In genomic region chr5:93517828-93518227, GRCh38 we compare ENCODE assay signal across 29 cellular contexts.
"Had no signal": no experiment of that assay in that cellular context is flagged by ENCODE, and none has a peak within 500 bp of the region (broad histone marks: within the 10 kb centered on the region; RNA-seq: fewer than 3 reads in every experiment).

No MANE protein-coding gene starts in this region.

- H3K27ac ChIP-seq: body of pancreas, brain microvascular endothelial cell, breast epithelium, VCaP had no signal

- H3K27me3 ChIP-seq: body of pancreas, brain microvascular endothelial cell, breast epithelium had no signal

- H3K4me1 ChIP-seq: body of pancreas, breast epithelium had no signal

- ATAC-seq: activated CD8-positive, alpha-beta memory T cell treated with anti-CD3 and anti-CD28 coated beads, Interleukin-2, amount 10 ng/mL, durations not matched to agents 7 days and 5 days; activated CD8-positive, alpha-beta T cell treated with anti-CD3 and anti-CD28 coated beads, Interleukin-2, amount 10 ng/mL, durations not matched to agents 7 days and 5 days; activated naive CD8-positive, alpha-beta T cell treated with anti-CD3 and anti-CD28 coated beads, Interleukin-2, amount 50 U/mL, for 24 hours; body of pancreas had no signal

- H3K36me3 ChIP-seq: breast epithelium had no signal

- H3K9me3 ChIP-seq: body of pancreas had no signal

- H3K4me3 ChIP-seq: body of pancreas, breast epithelium had no signal

- DNase-seq: activated B cell treated with CpG ODN at 0.5 μM for 24 hours; activated CD4-positive, alpha-beta memory T cell treated with anti-CD3 and anti-CD28 coated beads, Interleukin-2, amount 10 ng/mL, durations not matched to agents 7 days and 5 days; activated CD4-positive, alpha-beta T cell treated with anti-CD3 and anti-CD28 coated beads for 48 hours; activated CD4-positive, alpha-beta T cell treated with anti-CD3 and anti-CD28 coated beads, Interleukin-2, amount 10 ng/mL, durations not matched to agents 7 days and 5 days; activated CD4-positive, alpha-beta T cell treated with anti-CD3 and anti-CD28 coated beads, Interleukin-2, amount 50 U/mL, for 48 hours; activated CD4-positive, CD25-positive, alpha-beta regulatory T cell treated with anti-CD3 and anti-CD28 coated beads, Interleukin-2, amount 50 U/mL, for 72 hours; activated CD8-positive, alpha-beta memory T cell treated with anti-CD3 and anti-CD28 coated beads for 24 hours; activated CD8-positive, alpha-beta memory T cell treated with anti-CD3 and anti-CD28 coated beads, Interleukin-2, amount 10 ng/mL, durations not matched to agents 7 days and 5 days; activated CD8-positive, alpha-beta memory T cell treated with anti-CD3 and anti-CD28 coated beads, Interleukin-2, amount 50 U/mL, for 48 hours; activated CD8-positive, alpha-beta T cell treated with anti-CD3 and anti-CD28 coated beads, Interleukin-2, amount 10 ng/mL, durations not matched to agents 7 days and 5 days; activated effector memory CD4-positive, alpha-beta T cell treated with Interleukin-2 at 50 U/mL for 16 hours; activated gamma-delta T cell; activated naive CD4-positive, alpha-beta T cell treated with anti-CD3 and anti-CD28 coated beads, Interleukin-2, amount 10 ng/mL, durations not matched to agents 7 days and 5 days; activated naive CD4-positive, alpha-beta T cell treated with Interleukin-2 at 50 U/mL for 16 hours; activated naive CD8-positive, alpha-beta T cell treated with anti-CD3 and anti-CD28 coated beads, Interleukin-2, amount 10 ng/mL, durations not matched to agents 7 days and 5 days; activated naive CD8-positive, alpha-beta T cell treated with anti-CD3 and anti-CD28 coated beads, Interleukin-2, amount 50 U/mL, for 24 hours; activated T-cell treated with anti-CD3 and anti-CD28 coated beads, Interleukin-2, amount 50 U/mL, for 24 hours; activated T-cell treated with anti-CD3 and anti-CD28 coated beads, Interleukin-2, amount 50 U/mL, for 48 hours; amygdala; anterior cingulate cortex; body of pancreas; brain microvascular endothelial cell; central memory CD4-positive, alpha-beta T cell; SW 1271; T-helper 1 cell; T-helper 2 cell; T-helper 9 cell had no signal
